Comparison of ENCODE assay signal across 1 cellular context in genomic region chr2:158482594-158482993, GRCh38.
TF ChIP-seq lines count a peak whose summit lies in the region.

No MANE protein-coding gene starts in this region.

TF ChIP-seq in IMR-90, 13 proteins besides CTCF, POLR2A, EP300 and RAD21 (continued from another document):
- TF ChIP-seq MXI1 (IDR thresholded peaks at IDR 0.05; ENCODE audit: borderline replicate concordance, low read depth, low read length) (no peak), RCOR1 (IDR thresholded peaks at IDR 0.05; ENCODE audit: insufficient replicate concordance, low read length) (no peak), BHLHE40 (IDR thresholded peaks at IDR 0.05; ENCODE audit: low read depth, low read length) (no peak), NFE2L2 (IDR thresholded peaks at IDR 0.05; ENCODE audit: low read depth, low read length) (no peak), FOS (IDR thresholded peaks at IDR 0.05; ENCODE audit: low read depth, low read length) (no peak), ELK1 (IDR thresholded peaks at IDR 0.05; ENCODE audit: borderline replicate concordance, low read depth, low read length) (no peak), CEBPB (IDR thresholded peaks at IDR 0.05; ENCODE audit: low read depth, low read length) (no peak), USF2 (IDR thresholded peaks at IDR 0.05; ENCODE audit: low read depth, low read length) (no peak), MAZ (IDR thresholded peaks at IDR 0.05; ENCODE audit: borderline replicate concordance, low read depth, low read length) (no peak), CHD1 (IDR thresholded peaks at IDR 0.05; ENCODE audit: low read depth, low read length) (no peak)
